9 cellular contexts compared by ENCODE assay signal in the genomic region with DNA sequence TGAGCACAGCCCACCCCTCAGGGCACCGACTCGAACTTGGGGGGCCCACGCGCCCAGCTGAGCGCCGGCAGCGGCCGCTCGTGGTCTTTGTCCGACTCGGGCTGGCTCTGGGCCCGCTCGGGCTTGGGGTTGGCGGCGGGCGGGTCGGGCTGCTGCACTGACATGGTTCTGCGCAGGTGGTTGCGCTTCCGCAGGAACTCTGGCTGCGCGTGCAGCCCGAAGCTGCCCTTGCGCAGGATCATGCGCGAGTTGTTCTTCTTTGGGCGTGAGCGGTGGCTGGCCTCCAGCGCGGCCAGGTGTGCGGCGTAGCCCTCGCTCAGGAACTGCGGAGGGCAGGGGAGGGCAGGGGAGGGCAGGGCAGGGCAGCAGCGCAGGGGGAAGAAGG. TPM values are rescaled to one million over a fixed set of nuclear protein-coding genes. Genes with fewer than 3 reads are reported as not detected.
DNase-seq lines count a peak whose midpoint lies in the region; ATAC-seq, FAIRE-seq and TF ChIP-seq lines count a peak whose summit lies in the region.
"Had no signal": no experiment of that assay in that cellular context is flagged by ENCODE, and none has a peak within 500 bp of the region (broad histone marks: within the 10 kb centered on the region; RNA-seq: fewer than 3 reads in every experiment).

No MANE protein-coding gene starts in this region.

- no peak for ATAC-seq in activated naive CD8-positive, alpha-beta T cell treated with anti-CD3 and anti-CD28 coated beads, Interleukin-2, amount 50 U/mL, for 24 hours
- ATAC-seq in HG02973 (IDR thresholded peaks at IDR 0.05; ENCODE audit: unreplicated experiment) (no peak), HG03139 (IDR thresholded peaks at IDR 0.05; ENCODE audit: unreplicated experiment) (no peak)

- no peak for FAIRE-seq in kidney (lab: Jason Lieb, UNC)

- TF ChIP-seq EP300 in transverse colon (IDR thresholded peaks at IDR 0.05; ENCODE audit: low read depth): no peak

- intact Hi-C loops in kidney (cut with DNase I) (no loop called here), transverse colon (cut with DNase I; ENCODE audit: low total_unique reads) (no loop called here)

- H3K27me3 ChIP-seq in transverse colon: peaks cover 5% of the 10 kb centered on the region

- no peak for TF ChIP-seq POLR2A in transverse colon (IDR thresholded peaks at IDR 0.05)

- H3K27me3 Mint-ChIP-seq in activated naive CD8-positive, alpha-beta T cell treated with anti-CD3 and anti-CD28 coated beads, Interleukin-2, amount 50 U/mL, for 24 hours: peaks cover 6% of the 10 kb centered on the region

- in situ Hi-C loops in transverse colon (cut with MboI; ENCODE audit: low pct_ligation_motif_present in 1 of 4, low pct_unique_long_range_greater_than_20kb in 1 of 4, low sequenced_read_pairs in 3 of 4): loop anchor here in 3 of 4 donors (25.0 kb wide), 1 partner anchor 182 kb away; a partner anchor contains a TSS

- peak; percentile 32 for DNase-seq in activated T-cell treated with anti-CD3 and anti-CD28 coated beads for 1 hour (ENCODE audit: low read depth)
- DNase-seq in activated T-cell treated with anti-CD3 and anti-CD28 coated beads for 4 hours: no peak
- peak; percentile 29 for DNase-seq in activated naive CD8-positive, alpha-beta T cell treated with anti-CD3 and anti-CD28 coated beads, Interleukin-2, amount 50 U/mL, for 24 hours
- DNase-seq in kidney: peak; percentile 94
- DNase-seq in transverse colon: peak; percentile 62
- no peak for DNase-seq in SK-N-DZ (ENCODE audit: low spot score)

- no CpG with 5 or more reads among the region's 35 CpGs for WGBS in transverse colon (ENCODE audit: low coverage in 1 of 2), 2 donors

- TF ChIP-seq CTCF in kidney (IDR thresholded peaks at IDR 0.05; ENCODE audit: borderline replicate concordance, extremely low read depth, insufficient read depth) (no peak), transverse colon (IDR thresholded peaks at IDR 0.05) (no peak)

- H3K4me1 ChIP-seq in kidney (ENCODE audit: control insufficient read depth in 1 of 2, insufficient read depth in 1 of 2, low read depth in 1 of 2, low read length in 2 of 2) (peaks cover 0 to 5% of the 10 kb centered on the region in 2 donors), transverse colon (peaks cover 0 to 21% (median 16%) of the 10 kb centered on the region in 4 donors)

- no peak overlapping the region for H3K4me3 Mint-ChIP-seq in activated naive CD8-positive, alpha-beta T cell treated with anti-CD3 and anti-CD28 coated beads, Interleukin-2, amount 50 U/mL, for 24 hours

- H3K36me3 Mint-ChIP-seq in activated naive CD8-positive, alpha-beta T cell treated with anti-CD3 and anti-CD28 coated beads, Interleukin-2, amount 50 U/mL, for 24 hours (ENCODE audit: low read depth): no peaks in the 10 kb centered on the region

- H3K4me3 ChIP-seq in kidney (ENCODE audit: low read length in 2 of 2) (no peak overlapping the region), transverse colon (peak overlapping the region in 2 of 4 donors; percentile 12 to 27)

- H3K9me3 ChIP-seq in kidney (ENCODE audit: control insufficient read depth in 1 of 2, low read length in 2 of 2) (no peaks in the 10 kb centered on the region), transverse colon (no peaks in the 10 kb centered on the region)

- no peak overlapping the region for H3K27ac Mint-ChIP-seq in activated naive CD8-positive, alpha-beta T cell treated with anti-CD3 and anti-CD28 coated beads, Interleukin-2, amount 50 U/mL, for 24 hours

- H3K36me3 ChIP-seq in kidney (ENCODE audit: control insufficient read depth in 1 of 2, insufficient read depth in 2 of 2, low read length in 2 of 2): no peaks in the 10 kb centered on the region
- H3K36me3 ChIP-seq in transverse colon: no peaks in the 10 kb centered on the region

- H3K27ac ChIP-seq in kidney (ENCODE audit: low read depth in 2 of 2, low read length in 2 of 2) (peak overlapping the region in 1 of 2 donors; percentile 11), transverse colon (peak overlapping the region in 1 of 4 donors; percentile 64)

- peak overlapping the region in 1 of 2 donors; percentile 19 for H3K9ac ChIP-seq in kidney (ENCODE audit: low read length in 2 of 2)

- peaks cover 7% of the 10 kb centered on the region for H3K4me1 Mint-ChIP-seq in activated naive CD8-positive, alpha-beta T cell treated with anti-CD3 and anti-CD28 coated beads, Interleukin-2, amount 50 U/mL, for 24 hours

- no peaks in the 10 kb centered on the region for H3K9me3 Mint-ChIP-seq in activated naive CD8-positive, alpha-beta T cell treated with anti-CD3 and anti-CD28 coated beads, Interleukin-2, amount 50 U/mL, for 24 hours

RNA-seq across cellular contexts. Expression of a gene that starts 11.1 kb away (rescaled TPM):
- total RNA-seq in kidney (1.7 TPM), transverse colon (1 to 10 TPM in 1 of 4 donors, under 1 TPM in 2, not detected in 1; 0.41 to 8.4 (median 0.79) TPM)
- polyA plus RNA-seq in kidney (ENCODE audit: insufficient read depth, low read depth, low replicate concordance): not detected
- 446 and 481 TPM in 2 replicates for polyA plus RNA-seq in SK-N-DZ (2014; cell fraction: cytosol; rRNA removed)
- polyA plus RNA-seq in SK-N-DZ (2014; cell fraction: nucleus; rRNA removed): 381 and 425 TPM in 2 replicates

RNA-seq across cellular contexts. Expression of a gene that starts 20.4 kb away (rescaled TPM):
- total RNA-seq in kidney (not detected), transverse colon (not detected)
- polyA plus RNA-seq in kidney (ENCODE audit: insufficient read depth, low read depth, low replicate concordance): not detected
- polyA plus RNA-seq in SK-N-DZ (2014; cell fraction: cytosol; rRNA removed): not detected in 2 replicates
- polyA plus RNA-seq in SK-N-DZ (2014; cell fraction: nucleus; rRNA removed): 0.31 TPM in 1 of 2 replicates, not detected in the other
- total RNA-seq: NCI-H460 had no signal

Comparison
In these comparisons a context has a peak if more than half of its experiments do, and no peak if none do; other contexts are left out.
1. DNase-seq: peak in activated T-cell treated with anti-CD3 and anti-CD28 coated beads for 1 hour (single experiment), activated naive CD8-positive, alpha-beta T cell treated with anti-CD3 and anti-CD28 coated beads, Interleukin-2, amount 50 U/mL, for 24 hours (single experiment), kidney (single experiment) and transverse colon (single experiment); none in activated T-cell treated with anti-CD3 and anti-CD28 coated beads for 4 hours (single experiment) and SK-N-DZ (single experiment).